Comparison of ENCODE assay signal across 30 cellular contexts in genomic region chr16:88392616-88393015, GRCh38.
"Had no signal": no experiment of that assay in that cellular context is flagged by ENCODE, and none has a peak within 500 bp of the region (broad histone marks: within the 10 kb centered on the region; RNA-seq: fewer than 3 reads in every experiment).

No MANE protein-coding gene starts in this region.

- H3K4me2 ChIP-seq: hepatocyte had no signal

- H3K27me3 ChIP-seq: adrenal gland, hepatocyte, ovary, upper lobe of left lung, vagina had no signal

- H3K36me3 Mint-ChIP-seq: activated naive CD8-positive, alpha-beta T cell; brain; natural killer cell had no signal

- H3K27me3 Mint-ChIP-seq: activated naive CD8-positive, alpha-beta T cell had no signal

- ATAC-seq: activated T-cell treated with anti-CD3 and anti-CD28 coated beads, Interleukin-2, amount 50 U/mL, for 72 hours; effector memory CD8-positive, alpha-beta T cell; left colon; natural killer cell had no signal

- H3K27ac ChIP-seq: adrenal gland, cardiac muscle cell, hepatocyte, ovary, upper lobe of left lung, vagina, VCaP had no signal

- FAIRE-seq: kidney, TTC549 had no signal

- H2AFZ ChIP-seq: hepatocyte had no signal

- H3K4me1 ChIP-seq: adrenal gland had no signal

- DNase-seq: activated CD4-positive, alpha-beta T cell treated with anti-CD3 and anti-CD28 coated beads for 4 hours; activated CD4-positive, alpha-beta T cell treated with anti-CD3 and anti-CD28 coated beads, Interleukin-2, amount 50 U/mL, for 4 hours; activated naive CD4-positive, alpha-beta T cell; activated T-cell treated with anti-CD3 and anti-CD28 coated beads for 4 hours; activated T-cell treated with anti-CD3 and anti-CD28 coated beads, Interleukin-2, amount 50 U/mL, for 72 hours; cerebellar nuclear complex; cortex of kidney; effector memory CD8-positive, alpha-beta T cell; erythroblast; kidney; left colon; natural killer cell; ovary; retina; stimulated activated CD4-positive, alpha-beta T cell treated with anti-CD3 and anti-CD28 coated beads, Interleukin-4, amount 100 ng/mL, for 1 hour; SW 1271; T-helper 9 cell had no signal

- H3K27ac Mint-ChIP-seq: activated naive CD8-positive, alpha-beta T cell; activated T-cell treated with anti-CD3 and anti-CD28 coated beads, Interleukin-2, amount 50 U/mL, for 72 hours; brain; effector memory CD8-positive, alpha-beta T cell; natural killer cell; progenitor cell of endocrine pancreas; stimulated activated naive CD8-positive, alpha-beta T cell treated with anti-CD3 and anti-CD28 coated beads, Interleukin-15, Interleukin-2, amounts not matched to agents 100 ng/mL and 50 ng/mL, for 24 hours; T-helper 1 cell treated with Interleukin-12 subunit alpha and Interleukin-12 subunit beta and Interleukin-4 antibody, amounts not matched to agents 30 μg/mL and 1 μg/mL, for 36 hours had no signal

- H3K36me3 ChIP-seq: adrenal gland, cardiac muscle cell, gastroesophageal sphincter, ovary, upper lobe of left lung, vagina had no signal

- H3K9me3 Mint-ChIP-seq: activated T-cell treated with anti-CD3 and anti-CD28 coated beads, Interleukin-2, amount 50 U/mL, for 72 hours; brain; effector memory CD8-positive, alpha-beta T cell; natural killer cell; stimulated activated naive CD8-positive, alpha-beta T cell treated with anti-CD3 and anti-CD28 coated beads, Interleukin-15, Interleukin-2, amounts not matched to agents 100 ng/mL and 50 ng/mL, for 24 hours had no signal

- H3K4me3 ChIP-seq: adrenal gland, cardiac muscle cell, gastroesophageal sphincter, hepatocyte, ovary, upper lobe of left lung, vagina had no signal

- H3K9me3 ChIP-seq: adrenal gland, gastroesophageal sphincter, ovary, upper lobe of left lung, vagina had no signal

- H3K79me2 ChIP-seq: hepatocyte had no signal

- H3K4me3 Mint-ChIP-seq: activated naive CD8-positive, alpha-beta T cell; activated T-cell treated with anti-CD3 and anti-CD28 coated beads, Interleukin-2, amount 50 U/mL, for 72 hours; brain; effector memory CD8-positive, alpha-beta T cell; natural killer cell; stimulated activated naive CD8-positive, alpha-beta T cell treated with anti-CD3 and anti-CD28 coated beads, Interleukin-15, Interleukin-2, amounts not matched to agents 100 ng/mL and 50 ng/mL, for 24 hours; T-helper 1 cell treated with Interleukin-12 subunit alpha and Interleukin-12 subunit beta and Interleukin-4 antibody, amounts not matched to agents 30 μg/mL and 1 μg/mL, for 36 hours had no signal
